In the genomic region with DNA sequence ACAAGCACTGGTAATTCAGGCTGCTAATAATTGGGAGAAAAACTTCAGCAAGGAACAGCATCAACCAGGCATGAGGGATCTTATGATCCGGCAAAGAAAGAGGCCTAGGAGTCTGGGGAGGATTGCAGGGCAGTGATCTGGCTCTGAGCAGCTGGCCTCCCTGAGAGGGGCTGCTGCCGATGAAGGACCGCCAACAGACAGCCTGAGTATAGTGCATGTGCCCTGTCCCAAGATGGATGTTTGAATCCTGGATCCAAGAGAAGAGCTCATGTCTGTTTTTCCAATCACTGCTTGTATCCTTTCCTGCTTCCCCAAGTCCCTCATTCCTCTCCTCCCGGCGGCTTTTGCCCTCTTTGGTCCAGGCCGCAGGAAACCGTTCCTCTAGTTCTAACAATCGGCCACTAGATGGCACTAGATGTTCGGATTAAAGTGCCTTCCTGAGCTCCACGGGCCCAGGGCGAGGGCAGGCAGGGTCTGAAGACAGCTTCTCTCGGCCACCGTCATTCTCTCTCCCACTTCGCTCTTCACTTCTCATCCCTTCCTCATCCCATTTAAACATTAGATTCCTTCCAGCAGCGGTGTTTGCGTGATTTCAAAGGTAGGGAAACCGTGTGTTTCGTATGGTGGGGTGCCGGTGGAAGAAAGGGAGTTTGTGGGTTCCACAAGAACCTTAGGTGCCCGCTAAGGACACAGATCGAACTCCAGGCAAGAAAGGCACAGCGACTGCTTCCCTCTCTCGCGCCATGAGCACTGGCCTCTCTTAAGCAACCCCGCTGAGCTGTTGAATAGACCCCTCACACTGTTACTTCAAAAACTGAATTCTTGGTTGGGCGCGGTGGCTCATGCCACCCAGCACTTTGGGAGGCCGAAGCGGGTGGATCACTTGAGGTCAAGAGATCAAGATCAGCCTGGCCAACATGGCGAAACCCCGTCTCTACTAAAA, we compare ENCODE assay signal across 9 cellular contexts.
DNase-seq lines count a peak whose midpoint lies in the region; ATAC-seq and TF ChIP-seq lines count a peak whose summit lies in the region.
"Had no signal": no experiment of that assay in that cellular context is flagged by ENCODE, and none has a peak within 500 bp of the region (broad histone marks: within the 10 kb centered on the region; RNA-seq: fewer than 3 reads in every experiment).

No MANE protein-coding gene starts in this region.

- H3K9me3 ChIP-seq in thyroid gland, result no peaks in the 10 kb centered on the region

- WGBS in thyroid gland, 2 donors, result 48 to 49% methylated on average over 31 of the region's 31 CpGs

- H3K27ac ChIP-seq in thyroid gland, result no peak overlapping the region

- H3K36me3 ChIP-seq in thyroid gland, result no peaks in the 10 kb centered on the region

- H3K27me3 ChIP-seq in thyroid gland, result no peaks in the 10 kb centered on the region

- H3K4me3 ChIP-seq in fibroblast of mammary gland (ENCODE audit: control insufficient read depth, low read depth, low read length), result no peak overlapping the region
- H3K4me3 ChIP-seq in thyroid gland (replicated peaks in 1 of 3), result no peak overlapping the region

- DNase-seq in DMS 273 (lab: John Stamatoyannopoulos, UW; ENCODE audit: unreplicated experiment) (peak; percentile 98), NCI-H82 (lab: John Stamatoyannopoulos, UW) (peak; percentile 95), fibroblast of mammary gland (ENCODE audit: low read depth) (peak; percentile 70), nephron progenitor cell (peak; percentile 79), thyroid gland (peak; percentile 58 to 64)
- DNase-seq in activated CD8-positive, alpha-beta memory T cell treated with anti-CD3 and anti-CD28 coated beads, Interleukin-2, amount 10 ng/mL, durations not matched to agents 7 days and 5 days, result peak; percentile 61

- intact Hi-C loops in thyroid gland (cut with DNase I), result loop anchor here (10.0 kb wide), 1 partner anchor 600 kb away; no protein-coding TSS in a partner anchor

- H3K4me1 ChIP-seq in thyroid gland, result no peaks in the 10 kb centered on the region

- H3K27ac Mint-ChIP-seq in activated CD8-positive, alpha-beta memory T cell treated with anti-CD3 and anti-CD28 coated beads, Interleukin-2, amount 10 ng/mL, durations not matched to agents 7 days and 5 days, result no peak overlapping the region
- no peak overlapping the region for H3K27ac Mint-ChIP-seq in nephron progenitor cell
- H3K27ac Mint-ChIP-seq: activated naive CD4-positive, alpha-beta T cell treated with anti-CD3 and anti-CD28 coated beads, Interleukin-2, amount 50 U/mL, for 24 hours had no signal

- ATAC-seq in GM19455 (IDR thresholded peaks at IDR 0.05; ENCODE audit: unreplicated experiment) (peak; percentile 95), HG03575 (IDR thresholded peaks at IDR 0.05; ENCODE audit: extremely low read depth, insufficient number of reproducible peaks, low FRiP score, unreplicated experiment) (peak; percentile 61)
- ATAC-seq in activated CD8-positive, alpha-beta memory T cell treated with anti-CD3 and anti-CD28 coated beads, Interleukin-2, amount 10 ng/mL, durations not matched to agents 7 days and 5 days, result peak; percentile 70

- peak; percentile 65 for TF ChIP-seq CTCF in fibroblast of mammary gland (conservative IDR thresholded peaks at IDR 0.05; ENCODE audit: control insufficient read depth, insufficient read depth, low read depth, low read length)
- peak; percentile 75 for TF ChIP-seq CTCF in nephron progenitor cell (IDR thresholded peaks at IDR 0.05)
- TF ChIP-seq CTCF in thyroid gland (IDR thresholded peaks at IDR 0.05), result peak in 5 of 6 experiments; percentile 41 to 74 (median 65)

- no peaks in the 10 kb centered on the region for H3K9me3 Mint-ChIP-seq in activated CD8-positive, alpha-beta memory T cell treated with anti-CD3 and anti-CD28 coated beads, Interleukin-2, amount 10 ng/mL, durations not matched to agents 7 days and 5 days (ENCODE audit: low read depth)
- no peaks in the 10 kb centered on the region for H3K9me3 Mint-ChIP-seq in nephron progenitor cell
- H3K9me3 Mint-ChIP-seq: activated naive CD4-positive, alpha-beta T cell treated with anti-CD3 and anti-CD28 coated beads, Interleukin-2, amount 50 U/mL, for 24 hours had no signal

- no peak for TF ChIP-seq POLR2A in thyroid gland (IDR thresholded peaks at IDR 0.05)

- H3K4me1 Mint-ChIP-seq in activated CD8-positive, alpha-beta memory T cell treated with anti-CD3 and anti-CD28 coated beads, Interleukin-2, amount 10 ng/mL, durations not matched to agents 7 days and 5 days, result peaks cover 2% of the 10 kb centered on the region
- peaks cover 5% of the 10 kb centered on the region for H3K4me1 Mint-ChIP-seq in nephron progenitor cell

- no peak overlapping the region for H3K4me3 Mint-ChIP-seq in activated CD8-positive, alpha-beta memory T cell treated with anti-CD3 and anti-CD28 coated beads, Interleukin-2, amount 10 ng/mL, durations not matched to agents 7 days and 5 days
- H3K4me3 Mint-ChIP-seq in nephron progenitor cell, result no peak overlapping the region
- H3K4me3 Mint-ChIP-seq: activated naive CD4-positive, alpha-beta T cell treated with anti-CD3 and anti-CD28 coated beads, Interleukin-2, amount 50 U/mL, for 24 hours had no signal

- no peaks in the 10 kb centered on the region for H3K36me3 Mint-ChIP-seq in activated CD8-positive, alpha-beta memory T cell treated with anti-CD3 and anti-CD28 coated beads, Interleukin-2, amount 10 ng/mL, durations not matched to agents 7 days and 5 days
- no peaks in the 10 kb centered on the region for H3K36me3 Mint-ChIP-seq in nephron progenitor cell (ENCODE audit: low read depth)
- H3K36me3 Mint-ChIP-seq: activated naive CD4-positive, alpha-beta T cell treated with anti-CD3 and anti-CD28 coated beads, Interleukin-2, amount 50 U/mL, for 24 hours had no signal

- CTCF ChIA-PET in activated CD8-positive, alpha-beta memory T cell treated with anti-CD3 and anti-CD28 coated beads, Interleukin-2, amount 10 ng/mL, durations not matched to agents 7 days and 5 days (lab: Charles Lee), result interaction anchor here (0.6 to 7.5 kb wide), 23 partner anchors 8 to 358 kb away, joined by 3 to 64 read pairs (median 3); no protein-coding TSS in a partner anchor

- H3K27me3 Mint-ChIP-seq in activated CD8-positive, alpha-beta memory T cell treated with anti-CD3 and anti-CD28 coated beads, Interleukin-2, amount 10 ng/mL, durations not matched to agents 7 days and 5 days, result peaks cover 3% of the 10 kb centered on the region
- H3K27me3 Mint-ChIP-seq in nephron progenitor cell (ENCODE audit: low read depth, poor library complexity), result peaks cover 3% of the 10 kb centered on the region
- H3K27me3 Mint-ChIP-seq: activated naive CD4-positive, alpha-beta T cell treated with anti-CD3 and anti-CD28 coated beads, Interleukin-2, amount 50 U/mL, for 24 hours had no signal
